ENCODE assay signal across 11 cellular contexts in genomic region chr17:4536259-4536741, GRCh38. TPM values are rescaled to one million over a fixed set of nuclear protein-coding genes. Genes with fewer than 3 reads are reported as not detected.
DNase-seq lines count a peak whose midpoint lies in the region; ATAC-seq and TF ChIP-seq lines count a peak whose summit lies in the region.
"Had no signal": no experiment of that assay in that cellular context is flagged by ENCODE, and none has a peak within 500 bp of the region (broad histone marks: within the 10 kb centered on the region; RNA-seq: fewer than 3 reads in every experiment).

No MANE protein-coding gene starts in this region.

- no peak overlapping the region for H3K27ac Mint-ChIP-seq in activated CD8-positive, alpha-beta memory T cell treated with anti-CD3 and anti-CD28 coated beads, Interleukin-2, amount 10 ng/mL, durations not matched to agents 7 days and 5 days
- peak overlapping the region; percentile 44 for H3K27ac Mint-ChIP-seq in dendritic cell treated with granulocyte-macrophage colony-stimulating factor and Interleukin-4, amounts not matched to agents 40 ng/mL and 50 ng/mL, for 4 days

- H3K36me3 Mint-ChIP-seq in activated CD8-positive, alpha-beta memory T cell treated with anti-CD3 and anti-CD28 coated beads, Interleukin-2, amount 10 ng/mL, durations not matched to agents 7 days and 5 days = peaks cover 3% of the 10 kb centered on the region
- peaks cover 40% of the 10 kb centered on the region for H3K36me3 Mint-ChIP-seq in dendritic cell treated with granulocyte-macrophage colony-stimulating factor and Interleukin-4, amounts not matched to agents 40 ng/mL and 50 ng/mL, for 4 days (ENCODE audit: low read depth)

- WGBS in lung, 2 donors = 54 to 55% methylated on average over 16 to 19 of the region's 19 CpGs

- H3K36me3 ChIP-seq in lung (ENCODE audit: control insufficient read depth in 2 of 2, insufficient read depth in 2 of 2, low read length in 2 of 2) (peaks cover 0 to 40% of the 10 kb centered on the region in 2 donors), upper lobe of right lung (peaks cover 23% of the 10 kb centered on the region), MG63 (no peaks in the 10 kb centered on the region; the same call in 1 of the 2 replicates)

- no peaks in the 10 kb centered on the region for H3K9me3 Mint-ChIP-seq in activated CD8-positive, alpha-beta memory T cell treated with anti-CD3 and anti-CD28 coated beads, Interleukin-2, amount 10 ng/mL, durations not matched to agents 7 days and 5 days (ENCODE audit: low read depth)
- H3K9me3 Mint-ChIP-seq in dendritic cell treated with granulocyte-macrophage colony-stimulating factor and Interleukin-4, amounts not matched to agents 40 ng/mL and 50 ng/mL, for 4 days = no peaks in the 10 kb centered on the region

- DNase-seq in activated CD8-positive, alpha-beta memory T cell treated with anti-CD3 and anti-CD28 coated beads for 24 hours = peak; percentile 66
- DNase-seq in activated CD8-positive, alpha-beta memory T cell treated with anti-CD3 and anti-CD28 coated beads, Interleukin-2, amount 10 ng/mL, durations not matched to agents 7 days and 5 days = no peak
- no peak for DNase-seq in lung (ENCODE audit: low spot score)
- DNase-seq in upper lobe of right lung = no peak
- no peak for DNase-seq in NCI-H146 treated with DMSO at 0.1 percent for 48 hours (lab: John Stamatoyannopoulos, UW; ENCODE audit: unreplicated experiment)
- DNase-seq in H4 (ENCODE audit: low spot score) = no peak
- DNase-seq in MG63 = no peak
- DNase-seq: NCI-H187, occipital lobe had no signal

- H3K9me3 ChIP-seq in lung (ENCODE audit: control insufficient read depth in 2 of 2, insufficient read depth in 1 of 2, low read length in 1 of 2) (no peaks in the 10 kb centered on the region), upper lobe of right lung (no peaks in the 10 kb centered on the region), MG63 (no peaks in the 10 kb centered on the region)

- H3K4me3 ChIP-seq in lung = no peak overlapping the region
- no peak overlapping the region for H3K4me3 ChIP-seq in upper lobe of right lung
- H3K4me3 ChIP-seq in MG63 = no peak overlapping the region

- TF ChIP-seq CTCF in lung (IDR thresholded peaks at IDR 0.05; ENCODE audit: control extremely low read depth, extremely low read depth) = no peak
- no peak for TF ChIP-seq CTCF in upper lobe of right lung (IDR thresholded peaks at IDR 0.05)

- peaks cover 6% of the 10 kb centered on the region for H3K4me1 Mint-ChIP-seq in activated CD8-positive, alpha-beta memory T cell treated with anti-CD3 and anti-CD28 coated beads, Interleukin-2, amount 10 ng/mL, durations not matched to agents 7 days and 5 days
- H3K4me1 Mint-ChIP-seq in dendritic cell treated with granulocyte-macrophage colony-stimulating factor and Interleukin-4, amounts not matched to agents 40 ng/mL and 50 ng/mL, for 4 days (ENCODE audit: low read depth) = peaks cover 30% of the 10 kb centered on the region

- CTCF ChIA-PET in activated CD8-positive, alpha-beta memory T cell treated with anti-CD3 and anti-CD28 coated beads, Interleukin-2, amount 10 ng/mL, durations not matched to agents 7 days and 5 days (lab: Charles Lee) = interaction anchor here (1.1 to 4.0 kb wide), 3 partner anchors 13 to 116 kb away, joined by 3 to 23 read pairs (median 3); no protein-coding TSS in a partner anchor

- ATAC-seq in activated CD8-positive, alpha-beta memory T cell treated with anti-CD3 and anti-CD28 coated beads, Interleukin-2, amount 10 ng/mL, durations not matched to agents 7 days and 5 days = no peak
- ATAC-seq in lung (ENCODE audit: insufficient read depth, low FRiP score) (peak; percentile 1), upper lobe of right lung (no peak)

- H3K27ac ChIP-seq in lung (ENCODE audit: low read depth in 1 of 2, low read length in 1 of 2) (peak overlapping the region; percentile 51 to 79), upper lobe of right lung (peak overlapping the region; percentile 63)

- no peak overlapping the region for H3K4me3 Mint-ChIP-seq in activated CD8-positive, alpha-beta memory T cell treated with anti-CD3 and anti-CD28 coated beads, Interleukin-2, amount 10 ng/mL, durations not matched to agents 7 days and 5 days
- peak overlapping the region; percentile 37 for H3K4me3 Mint-ChIP-seq in dendritic cell treated with granulocyte-macrophage colony-stimulating factor and Interleukin-4, amounts not matched to agents 40 ng/mL and 50 ng/mL, for 4 days

- H3K4me1 ChIP-seq in lung (ENCODE audit: control insufficient read depth in 2 of 2, insufficient read depth in 2 of 2, low read length in 2 of 2) (peaks cover 0 to 30% of the 10 kb centered on the region in 2 donors), upper lobe of right lung (peaks cover 23% of the 10 kb centered on the region)

- H3K27me3 ChIP-seq in lung (ENCODE audit: control insufficient read depth, insufficient read depth) = no peaks in the 10 kb centered on the region
- no peaks in the 10 kb centered on the region for H3K27me3 ChIP-seq in upper lobe of right lung
- no peaks in the 10 kb centered on the region for H3K27me3 ChIP-seq in MG63

- intact Hi-C loops in dendritic cell treated with granulocyte-macrophage colony-stimulating factor and Interleukin-4, amounts not matched to agents 40 ng/mL and 50 ng/mL, for 4 days (cut with micrococcal nuclease) = no loop called here
- intact Hi-C loops in upper lobe of right lung (cut with DNase I) = no loop called here

- H3K27me3 Mint-ChIP-seq in activated CD8-positive, alpha-beta memory T cell treated with anti-CD3 and anti-CD28 coated beads, Interleukin-2, amount 10 ng/mL, durations not matched to agents 7 days and 5 days = peaks cover 2% of the 10 kb centered on the region
- H3K27me3 Mint-ChIP-seq in dendritic cell treated with granulocyte-macrophage colony-stimulating factor and Interleukin-4, amounts not matched to agents 40 ng/mL and 50 ng/mL, for 4 days = peaks cover 35% of the 10 kb centered on the region

RNA-seq across cellular contexts. Expression of gene MYBBP1A, which starts 18.9 kb away (rescaled TPM):
- total RNA-seq in activated CD8-positive, alpha-beta memory T cell treated with anti-CD3 and anti-CD28 coated beads, Interleukin-2, amount 10 ng/mL, durations not matched to agents 7 days and 5 days = 10 to 100 TPM; 72.4 to 94.3 TPM
- total RNA-seq in lung (10 to 100 TPM; 21.2 to 71.7 TPM), upper lobe of right lung (46.7 TPM)
- polyA plus RNA-seq in lung = 10 to 100 TPM; 34.2 to 34.7 TPM
- 15.0 and 16.4 TPM in 2 replicates for total RNA-seq in H4 (2014; rRNA removed; shearing (Covaris generic))
- 34.0 and 63.2 TPM in 2 replicates for total RNA-seq in MG63 (2014; rRNA removed; shearing (Covaris generic); ENCODE audit: low replicate concordance)

RNA-seq across cellular contexts. Expression of gene GGT6, which starts 24.1 kb away (rescaled TPM):
- not detected for total RNA-seq in activated CD8-positive, alpha-beta memory T cell treated with anti-CD3 and anti-CD28 coated beads, Interleukin-2, amount 10 ng/mL, durations not matched to agents 7 days and 5 days
- total RNA-seq in lung (10 to 100 TPM in 1 of 2 donors, 1 to 10 TPM in 1; 8.8 to 12.3 TPM), upper lobe of right lung (5.6 TPM)
- 1 to 10 TPM; 2.8 to 6.1 TPM for polyA plus RNA-seq in lung
- total RNA-seq in H4 (2014; rRNA removed; shearing (Covaris generic)) = not detected in 2 replicates
- not detected in 2 replicates for total RNA-seq in MG63 (2014; rRNA removed; shearing (Covaris generic); ENCODE audit: low replicate concordance)
- total RNA-seq: occipital lobe, SK-MEL-5 had no signal

RNA-seq across cellular contexts. Expression of gene SPNS2, which starts 37.6 kb away (rescaled TPM):
- total RNA-seq in activated CD8-positive, alpha-beta memory T cell treated with anti-CD3 and anti-CD28 coated beads, Interleukin-2, amount 10 ng/mL, durations not matched to agents 7 days and 5 days = 1 to 10 TPM; 1.1 to 1.9 TPM
- total RNA-seq in lung (10 to 100 TPM; 26.8 to 32.1 TPM), upper lobe of right lung (67.0 TPM)
- 10 to 100 TPM; 53.0 to 60.1 TPM for polyA plus RNA-seq in lung
- 0.06 and 0.52 TPM in 2 replicates for total RNA-seq in H4 (2014; rRNA removed; shearing (Covaris generic))
- total RNA-seq in MG63 (2014; rRNA removed; shearing (Covaris generic); ENCODE audit: low replicate concordance) = 0.22 and 4.2 TPM in 2 replicates

RNA-seq across cellular contexts. Expression of gene SMTNL2, which starts 48.0 kb away (rescaled TPM):
- not detected for total RNA-seq in activated CD8-positive, alpha-beta memory T cell treated with anti-CD3 and anti-CD28 coated beads, Interleukin-2, amount 10 ng/mL, durations not matched to agents 7 days and 5 days
- total RNA-seq in lung (10 to 100 TPM; 10.9 to 18.1 TPM), upper lobe of right lung (2.7 TPM)
- polyA plus RNA-seq in lung = 1 to 10 TPM; 1.5 to 3.0 TPM
- 0.08 TPM in 1 of 2 replicates, not detected in the other for total RNA-seq in H4 (2014; rRNA removed; shearing (Covaris generic))
- not detected in 2 replicates for total RNA-seq in MG63 (2014; rRNA removed; shearing (Covaris generic); ENCODE audit: low replicate concordance)
